8 cellular contexts compared by ENCODE assay signal in the genomic region with DNA sequence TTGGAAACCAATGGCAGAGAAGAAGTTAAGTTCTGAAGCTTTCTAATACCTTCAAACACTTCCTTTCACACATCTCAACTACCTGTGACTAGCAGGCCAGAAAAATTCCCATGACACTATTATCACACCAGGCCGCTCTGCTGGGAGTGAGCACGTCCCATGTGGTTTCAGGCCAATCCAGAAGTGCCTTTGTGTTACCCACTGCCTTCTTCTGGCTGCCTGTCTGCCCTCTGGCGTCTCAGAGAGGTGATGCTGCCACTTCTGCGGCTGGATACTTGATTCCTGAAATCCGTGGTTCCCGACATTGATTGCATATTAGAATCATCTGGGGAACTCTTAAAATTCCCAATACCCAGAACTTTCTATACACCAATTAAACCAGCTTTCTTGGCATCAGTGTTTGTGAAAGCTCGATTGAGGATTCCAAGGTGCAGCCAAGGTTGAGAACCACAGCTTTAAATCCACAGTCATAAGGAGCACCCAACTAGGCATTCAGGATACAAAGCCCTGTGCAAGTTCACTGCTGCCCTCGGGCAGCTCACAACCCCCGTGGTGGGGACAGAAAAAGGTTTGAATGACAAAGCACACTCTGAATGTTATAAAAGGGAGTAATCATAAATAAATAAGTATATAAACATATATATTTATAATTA.
DNase-seq lines count a peak whose midpoint lies in the region; ATAC-seq and TF ChIP-seq lines count a peak whose summit lies in the region.

No MANE protein-coding gene starts in this region.

- POLR2A ChIA-PET in PC-9 (lab: Charles Lee; ENCODE audit: unreplicated experiment), result no interaction called here

- intact Hi-C loops in PC-9 (cut with micrococcal nuclease; ENCODE audit: unreplicated experiment), result loop anchor here (10.0 kb wide), 1 partner anchor 107 kb away; no protein-coding TSS in a partner anchor

- no peak overlapping the region for H3K4ac ChIP-seq in trophoblast cell (ENCODE audit: low read depth, low read length)

- no CpG with 5 or more reads among the region's 9 CpGs for WGBS in trophoblast cell (ENCODE audit: extremely low coverage, insufficient coverage, insufficient read length)

- H3K36me3 ChIP-seq in PC-9 (ENCODE audit: low read depth) (no peaks in the 10 kb centered on the region), trophoblast cell (ENCODE audit: control insufficient read depth in 1 of 2, insufficient read depth in 2 of 2, low read length in 2 of 2) (no peaks in the 10 kb centered on the region)

- no peak for ATAC-seq in HG03342 (IDR thresholded peaks at IDR 0.05; ENCODE audit: unreplicated experiment)

- H3K14ac ChIP-seq in trophoblast cell (ENCODE audit: low read length), result no peak overlapping the region

- H4K91ac ChIP-seq in trophoblast cell (ENCODE audit: low read depth, low read length), result no peak overlapping the region

- TF ChIP-seq CTCF in GM12873 (IDR thresholded peaks at IDR 0.05; ENCODE audit: insufficient read depth, low read depth, low read length, missing control alignments) (peak; percentile 38), PC-9 (conservative IDR thresholded peaks at IDR 0.05) (peak; percentile 58), foreskin fibroblast (IDR thresholded peaks at IDR 0.05; ENCODE audit: low read depth, low read length) (peak; percentile 46)

- no TSS peak for BruUV-seq in PC-9 (replicated peaks; lab: Mats Ljungman, UMichigan)

- no peaks in the 10 kb centered on the region for H3K27me3 ChIP-seq in PC-9 (ENCODE audit: insufficient read depth, low read depth)
- no peaks in the 10 kb centered on the region for H3K27me3 ChIP-seq in trophoblast cell (ENCODE audit: insufficient read depth, low read length)

- no peak overlapping the region for H4K12ac ChIP-seq in trophoblast cell (ENCODE audit: low read depth, low read length)

- H2BK12ac ChIP-seq in trophoblast cell (ENCODE audit: low read length), result no peak overlapping the region

- no peaks in the 10 kb centered on the region for H3K9me3 ChIP-seq in PC-9 (ENCODE audit: insufficient read depth, low read depth)
- no peaks in the 10 kb centered on the region for H3K9me3 ChIP-seq in trophoblast cell (ENCODE audit: insufficient read depth, low read depth, low read length)

- H3K79me2 ChIP-seq in PC-9 (ENCODE audit: low read depth) (no peaks in the 10 kb centered on the region), trophoblast cell (ENCODE audit: control insufficient read depth, insufficient read depth, low read length, poor library complexity) (no peaks in the 10 kb centered on the region)

- no peak overlapping the region for H3K9ac ChIP-seq in trophoblast cell (ENCODE audit: low read length)

- no peak overlapping the region for H3K18ac ChIP-seq in trophoblast cell (ENCODE audit: low read length)

- H3K79me1 ChIP-seq in trophoblast cell (ENCODE audit: low read length), result no peaks in the 10 kb centered on the region

- H4K20me1 ChIP-seq in PC-9 (ENCODE audit: insufficient read depth), result no peaks in the 10 kb centered on the region

- H3K27ac ChIP-seq in PC-9 (no peak overlapping the region), trophoblast cell (ENCODE audit: low read depth, low read length) (no peak overlapping the region)

- CTCF ChIA-PET in PC-9 (lab: Charles Lee), result interaction anchor here (0.8 kb wide), 1 partner anchor 590 kb away, joined by 8 read pairs; no protein-coding TSS in a partner anchor

- no peaks in the 10 kb centered on the region for H3K9me2 ChIP-seq in PC-9 (ENCODE audit: insufficient read depth)

- no peak overlapping the region for H3K4me3 ChIP-seq in PC-9
- H3K4me3 ChIP-seq in foreskin fibroblast (ENCODE audit: low read depth in 1 of 2, low read length in 2 of 2), result no peak overlapping the region
- H3K4me3 ChIP-seq in trophoblast cell (ENCODE audit: low read depth, low read length), result no peak overlapping the region

- H3K4me2 ChIP-seq in PC-9, result no peak overlapping the region
- no peak overlapping the region for H3K4me2 ChIP-seq in trophoblast cell (ENCODE audit: low read length)

- H2BK5ac ChIP-seq in trophoblast cell (ENCODE audit: low read depth, low read length, poor library complexity), result no peak overlapping the region

- H2BK120ac ChIP-seq in trophoblast cell (ENCODE audit: insufficient read depth, low read length, poor library complexity), result no peak overlapping the region

- H4K8ac ChIP-seq in trophoblast cell (ENCODE audit: low read depth, low read length), result no peak overlapping the region

- H2AFZ ChIP-seq in PC-9 (no peak overlapping the region), trophoblast cell (ENCODE audit: insufficient read depth, low read length, poor library complexity) (no peak overlapping the region)

- H3K4me1 ChIP-seq in PC-9 (replicated peaks; ENCODE audit: insufficient read depth), result no peaks in the 10 kb centered on the region
- no peaks in the 10 kb centered on the region for H3K4me1 ChIP-seq in trophoblast cell (ENCODE audit: control insufficient read depth in 1 of 2, insufficient read depth in 2 of 2, low read length in 2 of 2)

- peak in 1 of 2 experiments; percentile 42 for DNase-seq in PC-9
- peak; percentile 16 to 49 for DNase-seq in foreskin fibroblast
- DNase-seq in trophoblast cell, result peak; percentile 28 to 57
- DNase-seq in hippocampal formation (lab: John Stamatoyannopoulos, UW), result no peak
- no peak for DNase-seq in activated CD4-positive, CD25-positive, alpha-beta regulatory T cell treated with anti-CD3 and anti-CD28 coated beads, Interleukin-2, amount 50 U/mL, for 72 hours
- no peak for DNase-seq in activated naive CD4-positive, alpha-beta T cell treated with Interleukin-2 at 50 U/mL for 16 hours

- H3F3A ChIP-seq in PC-9 (ENCODE audit: insufficient read depth, low read depth), result no peaks in the 10 kb centered on the region

- H3K23ac ChIP-seq in trophoblast cell (ENCODE audit: low read length), result no peak overlapping the region

- no peak overlapping the region for H2AK5ac ChIP-seq in trophoblast cell (ENCODE audit: low read length)

Comparison
In these comparisons a context has a peak if more than half of its experiments do, and no peak if none do; other contexts are left out.
1. DNase-seq: peak in foreskin fibroblast (2 of 2) and trophoblast cell (2 of 2); none in hippocampal formation (0 of 2), activated CD4-positive, CD25-positive, alpha-beta regulatory T cell treated with anti-CD3 and anti-CD28 coated beads, Interleukin-2, amount 50 U/mL, for 72 hours (single experiment) and activated naive CD4-positive, alpha-beta T cell treated with Interleukin-2 at 50 U/mL for 16 hours (single experiment).
2. Peak in every context shown above with its lines, with median percentiles within 50 percentile points of each other: CTCF ChIP-seq.